Comparison of ENCODE assay signal across 7 cellular contexts in genomic region chr1:18907021-18907913, GRCh38. TPM values are rescaled to one million over a fixed set of nuclear protein-coding genes. Genes with fewer than 3 reads are reported as not detected.
DNase-seq lines count a peak whose midpoint lies in the region; ATAC-seq and TF ChIP-seq lines count a peak whose summit lies in the region.

No MANE protein-coding gene starts in this region.

- H3K27me3 ChIP-seq in kidney epithelial cell (ENCODE audit: control insufficient read depth, insufficient read depth, low read length) = no peaks in the 10 kb centered on the region

- peaks cover 7% of the 10 kb centered on the region for H3K36me3 ChIP-seq in kidney epithelial cell (ENCODE audit: control insufficient read depth, insufficient read depth, low read length)

- no peak for ATAC-seq in HG02885 (IDR thresholded peaks at IDR 0.05; ENCODE audit: poor library complexity, unreplicated experiment)

- TF ChIP-seq CTCF in GM10248 (IDR thresholded peaks at IDR 0.05; ENCODE audit: control extremely low read depth, extremely low read depth, low read depth, missing control alignments) (peak; percentile 68), WI38 (IDR thresholded peaks at IDR 0.05; ENCODE audit: low read depth, low read length) (peak; percentile 70), kidney epithelial cell (IDR thresholded peaks at IDR 0.05; ENCODE audit: insufficient read depth, low read length, poor library complexity, severe bottlenecking) (peak; percentile 80)

- H3K27ac ChIP-seq in caudate nucleus (ENCODE audit: low read depth, low read length) = peak overlapping the region; percentile 38

- CTCF ChIA-PET in GM10248 (lab: Yijun Ruan, JAX) = interaction anchor here (0.6 to 5.4 kb wide), 45 partner anchors 8 to 341 kb away, joined by 3 to 48 read pairs (median 4); partner anchors contain the start of gene IFFO2

- DNase-seq in GM10248 (ENCODE audit: extremely low spot score) (peak; percentile 67), NCI-H1694 treated with DMSO at 0.1 percent for 48 hours (lab: John Stamatoyannopoulos, UW) (peak; percentile 50), caudate nucleus (lab: John Stamatoyannopoulos, UW) (peak in 51 of 61 donors; percentile 7 to 83 (median 50)), kidney epithelial cell (ENCODE audit: low read depth) (no peak)
- DNase-seq in stimulated activated CD4-positive, alpha-beta T cell treated with anti-CD3 and anti-CD28 coated beads, Interleukin-2, amount 100 ng/mL, for 24 hours = peak; percentile 41 to 68

- POLR2A ChIA-PET in GM10248 (lab: Yijun Ruan, JAX) = no interaction called here

- H3K4me3 ChIP-seq in WI38 (ENCODE audit: low read depth, low read length) = no peak overlapping the region
- no peak overlapping the region for H3K4me3 ChIP-seq in kidney epithelial cell (ENCODE audit: low read depth, low read length)

RNA-seq across cellular contexts. Expression of gene ALDH4A1, which starts 4.9 kb away (rescaled TPM):
- 18.8 and 22.8 TPM in 2 replicates for total RNA-seq in kidney epithelial cell

RNA-seq across cellular contexts. Expression of gene TAS1R2, which starts 47.8 kb away (rescaled TPM):
- not detected in 2 replicates for total RNA-seq in kidney epithelial cell

RNA-seq across cellular contexts. Expression of gene IFFO2, which starts 49.2 kb away (rescaled TPM):
- 25.3 and 26.6 TPM in 2 replicates for total RNA-seq in kidney epithelial cell
